Comparison of ENCODE assay signal across 14 cellular contexts in the genomic region with DNA sequence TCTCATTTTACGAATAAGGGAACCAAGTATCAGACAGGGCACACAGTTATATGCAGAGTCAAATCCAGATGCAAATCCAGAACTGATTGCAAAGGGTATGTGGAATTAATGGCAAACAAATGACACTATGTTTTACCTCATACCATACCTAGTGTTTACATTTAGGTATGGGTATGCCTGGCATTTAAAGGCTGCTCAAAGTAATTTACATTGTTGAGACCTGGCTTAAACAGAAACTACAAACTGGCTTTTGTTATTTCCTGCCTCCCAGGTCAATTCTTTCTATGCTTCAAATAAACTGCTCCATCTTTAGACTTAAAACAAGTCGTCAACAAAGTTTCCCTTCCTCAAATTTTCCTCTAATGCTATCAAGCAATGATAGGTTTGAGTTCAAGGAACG. TPM values are rescaled to one million over a fixed set of nuclear protein-coding genes. Genes with fewer than 3 reads are reported as not detected.
A peak's percentile ranks its signal among the peaks of the same experiment; 100 is the strongest.
DNase-seq lines count a peak whose midpoint lies in the region; ATAC-seq lines count a peak whose summit lies in the region.
"Had no signal": no experiment of that assay in that cellular context is flagged by ENCODE, and none has a peak within 500 bp of the region (broad histone marks: within the 10 kb centered on the region; RNA-seq: fewer than 3 reads in every experiment).

No MANE protein-coding gene starts in this region.

- H3K27me3 Mint-ChIP-seq in stimulated activated naive CD8-positive, alpha-beta T cell treated with anti-CD3 and anti-CD28 coated beads, Interleukin-15, Interleukin-2, amounts not matched to agents 100 ng/mL and 50 ng/mL, for 24 hours = no peaks in the 10 kb centered on the region
- no peaks in the 10 kb centered on the region for H3K27me3 Mint-ChIP-seq in central memory CD8-positive, alpha-beta T cell

- ATAC-seq in stimulated activated naive CD8-positive, alpha-beta T cell treated with anti-CD3 and anti-CD28 coated beads, Interleukin-15, Interleukin-2, amounts not matched to agents 100 U/mL and 50 U/mL, for 24 hours = no peak
- ATAC-seq in central memory CD8-positive, alpha-beta T cell (replicated peaks; ENCODE audit: extremely low read depth, poor library complexity, severe bottlenecking) = no peak
- ATAC-seq in GM18907 (IDR thresholded peaks at IDR 0.05; ENCODE audit: unreplicated experiment) (no peak), left lobe of liver (no peak)
- ATAC-seq: gastroesophageal sphincter, sciatic nerve had no signal

- H3K4me1 Mint-ChIP-seq in stimulated activated naive CD8-positive, alpha-beta T cell treated with anti-CD3 and anti-CD28 coated beads, Interleukin-15, Interleukin-2, amounts not matched to agents 100 ng/mL and 50 ng/mL, for 24 hours (ENCODE audit: low read depth) = peaks cover 37% of the 10 kb centered on the region
- H3K4me1 Mint-ChIP-seq in central memory CD8-positive, alpha-beta T cell = peaks cover 21% of the 10 kb centered on the region

- no peaks in the 10 kb centered on the region for H3K9me3 Mint-ChIP-seq in stimulated activated naive CD8-positive, alpha-beta T cell treated with anti-CD3 and anti-CD28 coated beads, Interleukin-15, Interleukin-2, amounts not matched to agents 100 ng/mL and 50 ng/mL, for 24 hours
- H3K9me3 Mint-ChIP-seq in central memory CD8-positive, alpha-beta T cell = no peaks in the 10 kb centered on the region

- peaks cover 21% of the 10 kb centered on the region for H3K36me3 Mint-ChIP-seq in stimulated activated naive CD8-positive, alpha-beta T cell treated with anti-CD3 and anti-CD28 coated beads, Interleukin-15, Interleukin-2, amounts not matched to agents 100 ng/mL and 50 ng/mL, for 24 hours (ENCODE audit: low read depth)
- H3K36me3 Mint-ChIP-seq in central memory CD8-positive, alpha-beta T cell (ENCODE audit: insufficient read depth) = peaks cover 6% of the 10 kb centered on the region

- no peak overlapping the region for H3K4me3 Mint-ChIP-seq in stimulated activated naive CD8-positive, alpha-beta T cell treated with anti-CD3 and anti-CD28 coated beads, Interleukin-15, Interleukin-2, amounts not matched to agents 100 ng/mL and 50 ng/mL, for 24 hours
- no peak overlapping the region for H3K4me3 Mint-ChIP-seq in central memory CD8-positive, alpha-beta T cell

- peak overlapping the region; percentile 31 for H3K27ac Mint-ChIP-seq in stimulated activated naive CD8-positive, alpha-beta T cell treated with anti-CD3 and anti-CD28 coated beads, Interleukin-15, Interleukin-2, amounts not matched to agents 100 ng/mL and 50 ng/mL, for 24 hours
- peak overlapping the region; percentile 55 for H3K27ac Mint-ChIP-seq in central memory CD8-positive, alpha-beta T cell (ENCODE audit: low read depth)

- no peak for DNase-seq in stimulated activated naive CD8-positive, alpha-beta T cell treated with anti-CD3 and anti-CD28 coated beads, Interleukin-15, Interleukin-2, amounts not matched to agents 100 U/mL and 50 U/mL, for 24 hours
- DNase-seq in NAMALWA (ENCODE audit: low spot score) = peak; percentile 20
- no peak for DNase-seq in central memory CD8-positive, alpha-beta T cell (ENCODE audit: low spot score in 2 of 2)
- no peak for DNase-seq in stimulated activated CD4-positive, alpha-beta T cell treated with anti-CD3 and anti-CD28 coated beads, Interleukin-4, amount 100 ng/mL, for 24 hours
- no peak for DNase-seq in left lobe of liver (ENCODE audit: low spot score)
- no peak for DNase-seq in NCI-H1105 treated with DMSO at 0.1 percent for 48 hours (lab: John Stamatoyannopoulos, UW)
- DNase-seq: activated T-cell treated with anti-CD3 and anti-CD28 coated beads, Interleukin-2, amount 50 U/mL, for 48 hours; C1 segment of cervical spinal cord; NCI-H345; RPMI8226 had no signal

RNA-seq across cellular contexts. Expression of gene ANKRD17, which starts 33.7 kb away (rescaled TPM):
- 23.9 TPM for total RNA-seq in left lobe of liver
